Comparison of ENCODE assay signal across 8 cellular contexts in the genomic region with DNA sequence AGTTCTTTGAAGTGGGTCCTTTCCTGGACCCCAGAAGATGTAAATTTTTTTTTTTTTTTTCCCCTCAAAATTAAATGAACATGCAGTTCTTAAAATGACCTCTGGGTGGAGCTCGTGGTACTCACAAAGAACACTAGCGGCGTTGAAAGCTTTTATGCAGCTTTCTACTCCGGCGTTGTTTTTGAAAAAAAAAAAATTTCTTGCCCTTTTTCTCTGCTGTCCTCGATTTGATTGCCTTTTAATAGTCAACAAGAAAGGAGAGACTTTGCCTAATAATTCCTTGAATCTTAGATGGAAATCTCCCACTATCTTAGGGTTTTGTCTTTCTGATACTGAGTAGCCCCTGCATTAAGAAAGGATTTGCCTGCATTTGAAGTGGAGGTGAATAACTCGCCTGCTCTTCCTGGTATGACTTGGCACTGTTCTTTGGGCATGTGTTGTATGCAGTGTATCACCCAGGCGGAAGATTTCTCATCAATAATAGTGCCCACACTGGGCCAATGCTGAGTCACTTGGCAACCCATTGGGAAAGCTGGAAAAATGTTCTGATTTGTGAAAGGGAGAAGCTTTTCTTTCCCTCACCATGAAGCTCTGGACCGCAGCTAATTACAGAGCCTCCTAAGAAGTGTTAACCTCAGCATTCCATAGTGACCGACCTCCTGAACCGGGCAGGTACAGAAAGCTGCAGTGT.
DNase-seq lines count a peak whose midpoint lies in the region; ATAC-seq and TF ChIP-seq lines count a peak whose summit lies in the region.

No MANE protein-coding gene starts in this region.

- POLR2A ChIA-PET in activated CD4-positive, alpha-beta T cell treated with anti-CD3 and anti-CD28 coated beads for 36 hours (lab: Charles Lee) = no interaction called here

- H3K27me3 Mint-ChIP-seq in activated CD4-positive, alpha-beta T cell treated with anti-CD3 and anti-CD28 coated beads for 36 hours = no peaks in the 10 kb centered on the region
- peaks cover 3% of the 10 kb centered on the region for H3K27me3 Mint-ChIP-seq in endodermal cell (ENCODE audit: insufficient read depth)

- no peak overlapping the region; the same call in 1 of the 2 replicates for H3K9ac ChIP-seq in HUES48 (ENCODE audit: low read depth, low read length)
- H3K9ac ChIP-seq in endodermal cell (ENCODE audit: extremely low read depth, low read length, poor library complexity, severe bottlenecking) = no peak overlapping the region

- peak; percentile 12 for DNase-seq in activated CD4-positive, alpha-beta T cell treated with anti-CD3 and anti-CD28 coated beads for 36 hours
- no peak for DNase-seq in activated CD4-positive, alpha-beta T cell treated with anti-CD3 and anti-CD28 coated beads, Interleukin-2, amount 50 U/mL, for 1 hour
- DNase-seq in RPMI8226 (peak; percentile 40), endodermal cell (no peak), middle frontal gyrus (ENCODE audit: extremely low spot score, low spot score) (peak; percentile 9), HuH-7.5 (ENCODE audit: low spot score) (no peak)

- H3K9me3 Mint-ChIP-seq in activated CD4-positive, alpha-beta T cell treated with anti-CD3 and anti-CD28 coated beads for 36 hours (ENCODE audit: low read depth) = no peaks in the 10 kb centered on the region
- H3K9me3 Mint-ChIP-seq in endodermal cell = no peaks in the 10 kb centered on the region

- H3K36me3 ChIP-seq in HUES48 (ENCODE audit: control insufficient read depth, insufficient read depth, low read length) = no peaks in the 10 kb centered on the region
- no peaks in the 10 kb centered on the region for H3K36me3 ChIP-seq in endodermal cell (ENCODE audit: control insufficient read depth, insufficient read depth, low read length)

- intact Hi-C loops in activated CD4-positive, alpha-beta T cell treated with anti-CD3 and anti-CD28 coated beads for 36 hours (cut with DNase I, micrococcal nuclease) = loop anchor here in 1 of 2 experiments (1.0 to 2.0 kb wide), 3 partner anchors 57 to 612 kb away; no protein-coding TSS in a partner anchor

- H3K4me3 ChIP-seq in HUES48 (ENCODE audit: low read depth, low read length) (no peak overlapping the region), endodermal cell (ENCODE audit: low read length) (no peak overlapping the region)

- peak overlapping the region; percentile 4 for H3K27ac ChIP-seq in HUES48 (ENCODE audit: low read depth, low read length)
- no peak overlapping the region for H3K27ac ChIP-seq in endodermal cell (ENCODE audit: low read depth, low read length)

- H3K27ac Mint-ChIP-seq in activated CD4-positive, alpha-beta T cell treated with anti-CD3 and anti-CD28 coated beads for 36 hours = peak overlapping the region; percentile 47
- H3K27ac Mint-ChIP-seq in endodermal cell = no peak overlapping the region

- CTCF ChIA-PET in activated CD4-positive, alpha-beta T cell treated with anti-CD3 and anti-CD28 coated beads for 36 hours (lab: Charles Lee) = interaction anchor here (0.8 to 2.5 kb wide), 20 partner anchors 9 to 1580 kb away, joined by 3 to 14 read pairs (median 4); no protein-coding TSS in a partner anchor

- no peaks in the 10 kb centered on the region for H3K36me3 Mint-ChIP-seq in activated CD4-positive, alpha-beta T cell treated with anti-CD3 and anti-CD28 coated beads for 36 hours (ENCODE audit: low read depth)
- H3K36me3 Mint-ChIP-seq in endodermal cell (ENCODE audit: low read depth) = no peaks in the 10 kb centered on the region

- peak; percentile 90 for TF ChIP-seq CTCF in endodermal cell (conservative IDR thresholded peaks at IDR 0.05)

- H3K4me1 ChIP-seq in HUES48 (ENCODE audit: control insufficient read depth, insufficient read depth, low read length) (peaks cover 33% of the 10 kb centered on the region), endodermal cell (ENCODE audit: control insufficient read depth, insufficient read depth, low read length) (no peaks in the 10 kb centered on the region)

- H3K4me1 Mint-ChIP-seq in activated CD4-positive, alpha-beta T cell treated with anti-CD3 and anti-CD28 coated beads for 36 hours = peaks cover 15% of the 10 kb centered on the region
- H3K4me1 Mint-ChIP-seq in endodermal cell = peaks cover 24% of the 10 kb centered on the region

- 39% methylated on average over 11 of the region's 11 CpGs; no CpG with 5 or more reads in 1 of the 2 experiments for WGBS in endodermal cell (ENCODE audit: insufficient coverage in 1 of 2, insufficient read length in 1 of 2), 2 experiments

- no peak overlapping the region for H3K4me3 Mint-ChIP-seq in activated CD4-positive, alpha-beta T cell treated with anti-CD3 and anti-CD28 coated beads for 36 hours
- no peak overlapping the region for H3K4me3 Mint-ChIP-seq in endodermal cell

- ATAC-seq in activated CD4-positive, alpha-beta T cell treated with anti-CD3 and anti-CD28 coated beads for 36 hours = peak; percentile 49
- no peak for ATAC-seq in HG02870 (IDR thresholded peaks at IDR 0.05; ENCODE audit: unreplicated experiment)

- H3K27me3 ChIP-seq in HUES48 (ENCODE audit: control insufficient read depth, insufficient read depth, low read length) (no peaks in the 10 kb centered on the region), endodermal cell (ENCODE audit: control insufficient read depth, insufficient read depth, low read length, poor library complexity, severe bottlenecking) (no peaks in the 10 kb centered on the region)

- H3K9me3 ChIP-seq in HUES48 (ENCODE audit: control insufficient read depth, insufficient read depth, low read length) = no peaks in the 10 kb centered on the region
- no peaks in the 10 kb centered on the region for H3K9me3 ChIP-seq in endodermal cell (ENCODE audit: control insufficient read depth, low read length)

Comparison
In these comparisons a context has a peak if more than half of its experiments do, and no peak if none do; other contexts are left out.
1. DNase-seq: peak in activated CD4-positive, alpha-beta T cell treated with anti-CD3 and anti-CD28 coated beads for 36 hours (single experiment), RPMI8226 (single experiment) and middle frontal gyrus (single experiment); none in activated CD4-positive, alpha-beta T cell treated with anti-CD3 and anti-CD28 coated beads, Interleukin-2, amount 50 U/mL, for 1 hour (single experiment), endodermal cell (single experiment) and HuH-7.5 (single experiment).